8 cellular contexts compared by ENCODE assay signal in the genomic region with DNA sequence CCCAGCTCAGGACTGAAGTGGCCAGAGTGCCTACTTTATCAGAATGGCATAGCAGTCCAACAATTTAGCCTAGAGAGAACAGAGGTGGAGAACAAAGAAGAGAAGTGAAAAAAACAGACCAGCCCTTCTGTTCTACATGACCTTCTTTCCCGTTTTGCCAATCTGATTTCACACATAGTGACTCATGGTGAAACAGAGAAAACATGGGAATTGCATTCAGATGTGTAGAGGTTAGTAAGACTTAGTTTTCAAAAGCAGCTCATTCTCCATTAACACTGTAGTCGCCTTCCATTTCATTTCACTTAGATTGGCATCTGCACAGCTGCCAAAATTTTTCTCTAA. TPM values are rescaled to one million over a fixed set of nuclear protein-coding genes. Genes with fewer than 3 reads are reported as not detected.
DNase-seq lines count a peak whose midpoint lies in the region; ATAC-seq, FAIRE-seq and TF ChIP-seq lines count a peak whose summit lies in the region.

No MANE protein-coding gene starts in this region.

- peaks cover 4% of the 10 kb centered on the region for H3K36me3 Mint-ChIP-seq in astrocyte (ENCODE audit: low read depth, unreplicated experiment)

- no peaks in the 10 kb centered on the region for H3K27me3 Mint-ChIP-seq in astrocyte (ENCODE audit: low read depth, unreplicated experiment)
- no peaks in the 10 kb centered on the region for H3K27me3 Mint-ChIP-seq in stimulated activated naive CD8-positive, alpha-beta T cell treated with anti-CD3 and anti-CD28 coated beads, Interleukin-15, amount 100 ng/mL, for 72 hours

- H3K9ac ChIP-seq in astrocyte (ENCODE audit: low read length): peak overlapping the region; percentile 94

- peaks cover 45% of the 10 kb centered on the region for H3K4me1 Mint-ChIP-seq in astrocyte (ENCODE audit: low read depth, unreplicated experiment)
- peaks cover 59% of the 10 kb centered on the region for H3K4me1 Mint-ChIP-seq in stimulated activated naive CD8-positive, alpha-beta T cell treated with anti-CD3 and anti-CD28 coated beads, Interleukin-15, amount 100 ng/mL, for 72 hours

- H3K9me3 ChIP-seq in astrocyte (ENCODE audit: insufficient read depth, low read depth, low read length): no peaks in the 10 kb centered on the region

- peak overlapping the region; percentile 89 for H3K4me2 ChIP-seq in astrocyte (ENCODE audit: low read length)

- H3K36me3 ChIP-seq in astrocyte (ENCODE audit: insufficient read depth, low read length): no peaks in the 10 kb centered on the region

- H3K4me3 ChIP-seq in astrocyte (ENCODE audit: insufficient read depth, low read depth, low read length): peak overlapping the region; percentile 98

- H3K27ac Mint-ChIP-seq in astrocyte (ENCODE audit: unreplicated experiment): peak overlapping the region; percentile 95
- peak overlapping the region; percentile 96 to 97 for H3K27ac Mint-ChIP-seq in stimulated activated naive CD8-positive, alpha-beta T cell treated with anti-CD3 and anti-CD28 coated beads, Interleukin-15, amount 100 ng/mL, for 72 hours

- no peak for TF ChIP-seq CTCF in astrocyte (IDR thresholded peaks at IDR 0.05; ENCODE audit: insufficient read depth, low read depth, low read length)

- H3K27ac ChIP-seq in astrocyte (ENCODE audit: low read depth, low read length): peak overlapping the region; percentile 92

- peak overlapping the region; percentile 41 for H2AFZ ChIP-seq in astrocyte (ENCODE audit: low read depth, low read length)

- no peaks in the 10 kb centered on the region for H3K27me3 ChIP-seq in astrocyte (ENCODE audit: insufficient read depth, low read length)

- peak; percentile 71 for DNase-seq in EL
- DNase-seq in HS-5 (ENCODE audit: low read depth): peak; percentile 73
- peak; percentile 84 for DNase-seq in astrocyte (ENCODE audit: low read depth)
- peak; percentile 83 for DNase-seq in iris pigment epithelial cell (ENCODE audit: low read depth)
- no peak for DNase-seq in stimulated activated naive CD8-positive, alpha-beta T cell treated with anti-CD3 and anti-CD28 coated beads, Interleukin-15, amount 100 ng/mL, for 72 hours
- no peak for DNase-seq in activated CD4-positive, CD25-positive, alpha-beta regulatory T cell (lab: John Stamatoyannopoulos, UW)

- peaks cover 49% of the 10 kb centered on the region for H3K79me2 ChIP-seq in astrocyte (ENCODE audit: insufficient read depth, low read length)

- H3K4me1 ChIP-seq in astrocyte (ENCODE audit: insufficient read depth, low read length): peaks cover 58% of the 10 kb centered on the region

- no peak for ATAC-seq in stimulated activated naive CD8-positive, alpha-beta T cell treated with anti-CD3 and anti-CD28 coated beads, Interleukin-15, amount 100 ng/mL, for 72 hours
- no peak for ATAC-seq in activated CD4-positive, CD25-positive, alpha-beta regulatory T cell treated with anti-CD3 and anti-CD28 coated beads, Interleukin-2, amount 50 U/mL, for 24 hours
- no peak for ATAC-seq in HG03354 (IDR thresholded peaks at IDR 0.05; ENCODE audit: poor library complexity, severe bottlenecking, unreplicated experiment)

- peak; percentile 84 for FAIRE-seq in astrocyte (lab: Jason Lieb, UNC)

- H3K4me3 Mint-ChIP-seq in astrocyte (ENCODE audit: unreplicated experiment): peak overlapping the region; percentile 97
- H3K4me3 Mint-ChIP-seq in stimulated activated naive CD8-positive, alpha-beta T cell treated with anti-CD3 and anti-CD28 coated beads, Interleukin-15, amount 100 ng/mL, for 72 hours: peak overlapping the region; percentile 89 to 95

- H3K9me3 Mint-ChIP-seq in astrocyte (ENCODE audit: unreplicated experiment): no peaks in the 10 kb centered on the region
- H3K9me3 Mint-ChIP-seq in stimulated activated naive CD8-positive, alpha-beta T cell treated with anti-CD3 and anti-CD28 coated beads, Interleukin-15, amount 100 ng/mL, for 72 hours: no peaks in the 10 kb centered on the region

- H4K20me1 ChIP-seq in astrocyte (ENCODE audit: insufficient read depth, low read length): peaks cover 24% of the 10 kb centered on the region

RNA-seq across cellular contexts. Expression of gene ARL6IP5, which starts 0.4 kb away (rescaled TPM):
- total RNA-seq in astrocyte: 160 and 166 TPM in 2 replicates

RNA-seq across cellular contexts. Expression of gene UBA3, which starts 4.1 kb away (rescaled TPM):
- total RNA-seq in astrocyte: 73.4 and 79.2 TPM in 2 replicates

RNA-seq across cellular contexts. Expression of gene TMF1, which starts 32.2 kb away (rescaled TPM):
- 46.0 and 46.8 TPM in 2 replicates for total RNA-seq in astrocyte

RNA-seq across cellular contexts. Expression of gene LMOD3, which starts 38.1 kb away (rescaled TPM):
- 0.07 TPM in 1 of 2 replicates, not detected in the other for total RNA-seq in astrocyte

Comparison
In these comparisons a context has a peak if more than half of its experiments do, and no peak if none do; other contexts are left out.
1. DNase-seq: peak in EL (single experiment), HS-5 (single experiment), astrocyte (single experiment) and iris pigment epithelial cell (single experiment); none in stimulated activated naive CD8-positive, alpha-beta T cell treated with anti-CD3 and anti-CD28 coated beads, Interleukin-15, amount 100 ng/mL, for 72 hours (0 of 2) and activated CD4-positive, CD25-positive, alpha-beta regulatory T cell (0 of 4).